Comparison of ENCODE assay signal across 8 cellular contexts in the genomic region with DNA sequence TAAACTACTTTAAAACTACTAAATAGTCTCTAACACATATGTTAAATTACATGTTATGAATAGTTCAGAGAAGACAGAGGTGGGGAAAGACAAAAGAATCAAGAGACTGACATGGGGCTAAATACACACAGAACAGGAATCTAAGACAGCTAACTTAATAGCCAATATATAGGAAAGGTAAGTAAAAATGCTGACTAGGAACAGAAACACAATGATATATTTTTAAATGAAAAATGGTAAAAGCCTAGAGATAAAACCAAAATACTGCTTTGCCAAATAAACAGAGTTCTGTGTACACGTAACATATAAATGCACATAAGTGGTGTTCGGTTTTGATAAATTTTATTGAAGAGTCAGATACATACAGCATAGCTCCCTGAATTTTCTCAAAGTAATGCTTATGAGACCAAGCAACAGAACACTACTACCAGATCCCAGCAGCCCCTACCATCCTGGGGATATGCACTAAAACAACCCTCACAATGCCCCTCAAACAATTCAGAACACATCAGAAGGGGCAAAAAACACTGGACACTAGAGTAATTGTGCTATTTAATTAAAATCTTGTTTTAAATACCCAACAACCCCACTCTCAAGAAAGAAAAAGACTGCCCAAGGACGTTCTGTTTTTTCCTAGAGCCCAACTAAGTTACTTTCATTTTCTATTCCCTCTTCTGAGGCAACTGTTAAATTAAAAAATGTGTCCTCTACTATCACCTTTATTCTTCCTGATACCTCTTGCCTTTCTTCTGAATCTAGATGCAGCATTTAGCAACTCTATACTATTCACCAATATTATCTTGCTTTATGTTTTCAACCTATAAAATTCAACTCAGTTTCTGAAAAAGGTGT.
DNase-seq lines count a peak whose midpoint lies in the region; ATAC-seq and TF ChIP-seq lines count a peak whose summit lies in the region.

No MANE protein-coding gene starts in this region.

- H3K27me3 Mint-ChIP-seq in T-helper 1 cell treated with Interleukin-12 subunit alpha and Interleukin-12 subunit beta and Interleukin-4 antibody, amounts not matched to agents 30 μg/mL and 1 μg/mL, for 36 hours (ENCODE audit: low read depth): no peaks in the 10 kb centered on the region

- H4K20me1 ChIP-seq in smooth muscle cell (ENCODE audit: low read depth): peaks cover 5% of the 10 kb centered on the region

- peak overlapping the region; percentile 94 for H3K27ac Mint-ChIP-seq in T-helper 1 cell treated with Interleukin-12 subunit alpha and Interleukin-12 subunit beta and Interleukin-4 antibody, amounts not matched to agents 30 μg/mL and 1 μg/mL, for 36 hours

- peaks cover 3% of the 10 kb centered on the region for H3K9me3 Mint-ChIP-seq in T-helper 1 cell treated with Interleukin-12 subunit alpha and Interleukin-12 subunit beta and Interleukin-4 antibody, amounts not matched to agents 30 μg/mL and 1 μg/mL, for 36 hours

- H3K4me3 Mint-ChIP-seq in T-helper 1 cell treated with Interleukin-12 subunit alpha and Interleukin-12 subunit beta and Interleukin-4 antibody, amounts not matched to agents 30 μg/mL and 1 μg/mL, for 36 hours: peak overlapping the region; percentile 80

- peaks cover 41% of the 10 kb centered on the region for H3K4me1 Mint-ChIP-seq in T-helper 1 cell treated with Interleukin-12 subunit alpha and Interleukin-12 subunit beta and Interleukin-4 antibody, amounts not matched to agents 30 μg/mL and 1 μg/mL, for 36 hours (ENCODE audit: low read depth)

- H3K27me3 ChIP-seq in gastroesophageal sphincter: no peaks in the 10 kb centered on the region
- H3K27me3 ChIP-seq in smooth muscle cell (ENCODE audit: low read depth): no peaks in the 10 kb centered on the region

- peaks cover 11% of the 10 kb centered on the region for H3K79me2 ChIP-seq in smooth muscle cell (ENCODE audit: low read depth)

- H3K4me1 ChIP-seq in gastroesophageal sphincter (peaks cover 0 to 23% (median 7%) of the 10 kb centered on the region in 3 donors), smooth muscle cell (ENCODE audit: low read depth) (no peaks in the 10 kb centered on the region)

- H3K27ac ChIP-seq in gastroesophageal sphincter (peak overlapping the region; percentile 63 to 69 (median 66)), smooth muscle cell (ENCODE audit: low read depth) (no peak overlapping the region)

- TF ChIP-seq EP300 in gastroesophageal sphincter (IDR thresholded peaks at IDR 0.05): no peak

- no peak for DNase-seq in smooth muscle cell (lab: John Stamatoyannopoulos, UW; ENCODE audit: unreplicated experiment)
- DNase-seq in glomerular visceral epithelial cell (ENCODE audit: extremely low spot score): no peak
- no peak for DNase-seq in NCI-H2196 treated with DMSO at 0.1 percent for 48 hours (lab: John Stamatoyannopoulos, UW; ENCODE audit: unreplicated experiment)
- no peak for DNase-seq in GM19240 (ENCODE audit: insufficient read length, low spot score)
- DNase-seq in GF-D8 (lab: John Stamatoyannopoulos, UW): no peak

- peaks cover 34% of the 10 kb centered on the region for H3K36me3 Mint-ChIP-seq in T-helper 1 cell treated with Interleukin-12 subunit alpha and Interleukin-12 subunit beta and Interleukin-4 antibody, amounts not matched to agents 30 μg/mL and 1 μg/mL, for 36 hours (ENCODE audit: low read depth)

- H3K36me3 ChIP-seq in gastroesophageal sphincter: peaks cover 0 to 26% of the 10 kb centered on the region in 2 donors
- peaks cover 17% of the 10 kb centered on the region for H3K36me3 ChIP-seq in smooth muscle cell (ENCODE audit: low read depth)

- peak overlapping the region; percentile 41 to 44 for H3K4me3 ChIP-seq in gastroesophageal sphincter
- peak overlapping the region; percentile 4 for H3K4me3 ChIP-seq in smooth muscle cell

- WGBS in gastroesophageal sphincter (ENCODE audit: low coverage in 1 of 2), 2 donors: 33 to 48% methylated on average over 3 of the region's 3 CpGs
- 98% methylated on average over 3 of the region's 3 CpGs for WGBS in smooth muscle cell (ENCODE audit: low lambda C conversion rate)

- no peak for TF ChIP-seq POLR2A in gastroesophageal sphincter (IDR thresholded peaks at IDR 0.05)

- no peak overlapping the region for H3K4me2 ChIP-seq in smooth muscle cell

- TF ChIP-seq CTCF in gastroesophageal sphincter (IDR thresholded peaks at IDR 0.05): no peak
- no peak for TF ChIP-seq CTCF in smooth muscle cell (IDR thresholded peaks at IDR 0.05; ENCODE audit: borderline replicate concordance, insufficient read depth, poor library complexity, severe bottlenecking)

- peak; percentile 49 for ATAC-seq in GM18907 (IDR thresholded peaks at IDR 0.05; ENCODE audit: unreplicated experiment)
- ATAC-seq in gastroesophageal sphincter: no peak

- no peak overlapping the region for H2AFZ ChIP-seq in smooth muscle cell (ENCODE audit: low read depth)

- H3K9me3 ChIP-seq in gastroesophageal sphincter (no peaks in the 10 kb centered on the region), smooth muscle cell (replicated peaks; ENCODE audit: low read depth) (no peaks in the 10 kb centered on the region)

- no peaks in the 10 kb centered on the region for H3F3A ChIP-seq in smooth muscle cell (ENCODE audit: low read depth)

- H3K9ac ChIP-seq in smooth muscle cell (ENCODE audit: low read depth): no peak overlapping the region
